Comparison of ENCODE assay signal across 8 cellular contexts in the genomic region with DNA sequence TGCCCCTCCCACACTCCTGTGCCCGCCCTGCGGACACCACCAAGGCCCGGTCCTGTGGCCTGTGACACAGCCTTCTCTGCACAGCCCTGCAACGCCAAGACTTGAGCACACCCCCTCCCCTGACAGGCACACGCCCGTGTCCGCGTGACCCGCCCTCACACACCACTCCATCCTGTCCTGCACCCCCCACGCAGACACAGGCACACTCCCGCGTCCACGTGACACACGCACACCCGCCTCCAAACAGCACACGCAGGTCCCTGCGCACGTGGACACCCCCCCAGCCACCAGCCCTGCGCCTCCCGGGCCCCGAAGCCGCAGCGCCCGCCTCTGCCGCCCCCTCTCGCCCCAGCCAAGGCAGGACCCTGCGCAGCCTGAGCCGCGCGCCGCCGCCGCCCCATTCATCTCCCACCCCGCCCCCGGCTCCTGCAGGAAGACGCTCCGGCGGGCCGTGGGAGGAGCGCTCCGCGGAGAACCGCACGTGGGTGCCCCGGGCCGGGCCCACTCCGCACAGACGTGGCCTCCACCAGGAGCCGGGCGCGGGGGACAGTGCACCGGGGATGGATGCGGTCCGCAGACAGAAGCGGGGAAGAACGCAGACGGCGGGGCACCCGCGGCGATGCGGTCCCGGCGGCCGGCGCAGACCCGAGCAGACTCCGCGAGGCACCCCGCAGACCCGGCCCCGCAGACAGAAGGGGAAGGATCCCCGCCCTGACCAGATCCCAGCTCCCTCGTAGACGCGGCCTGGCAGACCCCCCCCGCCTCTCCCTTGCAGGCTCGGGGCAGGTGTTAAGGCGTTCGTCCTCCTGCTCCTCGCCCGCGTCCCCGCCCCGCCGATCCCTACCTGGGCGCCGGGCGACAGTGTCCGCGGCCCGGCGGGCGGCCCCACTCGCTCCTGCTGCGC. TPM values are rescaled to one million over a fixed set of nuclear protein-coding genes. Genes with fewer than 3 reads are reported as not detected.
DNase-seq lines count a peak whose midpoint lies in the region; ATAC-seq and TF ChIP-seq lines count a peak whose summit lies in the region.

No MANE protein-coding gene starts in this region.

- no peak overlapping the region for H4K91ac ChIP-seq in trophoblast cell (ENCODE audit: low read depth, low read length)

- H4K20me1 ChIP-seq in SU-DHL-6 (ENCODE audit: low read depth, low read length) = no peaks in the 10 kb centered on the region

- no peaks in the 10 kb centered on the region for H3K9me3 Mint-ChIP-seq in activated naive CD8-positive, alpha-beta T cell treated with anti-CD3 and anti-CD28 coated beads for 36 hours
- H3K9me3 Mint-ChIP-seq in type B pancreatic cell = no peaks in the 10 kb centered on the region

- H3K4me1 ChIP-seq in cardiac muscle cell (ENCODE audit: low read depth) = peaks cover 22% of the 10 kb centered on the region
- peaks cover 4 to 14% of the 10 kb centered on the region in 2 experiments for H3K4me1 ChIP-seq in trophoblast cell (ENCODE audit: control insufficient read depth in 1 of 2, insufficient read depth in 2 of 2, low read length in 2 of 2)

- in situ Hi-C loops in ACHN (cut with HindIII; ENCODE audit: low pct_ligation_motif_present, low pct_unique_long_range_greater_than_20kb, low sequenced_read_pairs) = no loop called here

- H3K4me3 ChIP-seq in SU-DHL-6 (ENCODE audit: insufficient read depth, low read length, poor library complexity, severe bottlenecking) (peak overlapping the region; percentile 64), cardiac muscle cell (peak overlapping the region; percentile 88), trophoblast cell (ENCODE audit: low read depth, low read length) (peak overlapping the region; percentile 65)

- no peak overlapping the region for H2BK12ac ChIP-seq in trophoblast cell (ENCODE audit: low read length)

- H2BK5ac ChIP-seq in trophoblast cell (ENCODE audit: low read depth, low read length, poor library complexity) = no peak overlapping the region

- peak; percentile 16 for ATAC-seq in GM18907 (IDR thresholded peaks at IDR 0.05; ENCODE audit: unreplicated experiment)
- ATAC-seq in HG03520 (IDR thresholded peaks at IDR 0.05; ENCODE audit: unreplicated experiment) = peak; percentile 12

- H2AFZ ChIP-seq in SU-DHL-6 (ENCODE audit: low read depth, low read length, severe bottlenecking) (peak overlapping the region; percentile 51), trophoblast cell (ENCODE audit: insufficient read depth, low read length, poor library complexity) (peak overlapping the region; percentile 56)

- no peak overlapping the region for H3K18ac ChIP-seq in trophoblast cell (ENCODE audit: low read length)

- peak overlapping the region; percentile 80 for H3K4me3 Mint-ChIP-seq in activated naive CD8-positive, alpha-beta T cell treated with anti-CD3 and anti-CD28 coated beads for 36 hours
- peak overlapping the region; percentile 88 for H3K4me3 Mint-ChIP-seq in type B pancreatic cell

- no peaks in the 10 kb centered on the region for H3K27me3 Mint-ChIP-seq in activated naive CD8-positive, alpha-beta T cell treated with anti-CD3 and anti-CD28 coated beads for 36 hours
- peaks cover 16% of the 10 kb centered on the region for H3K27me3 Mint-ChIP-seq in type B pancreatic cell

- H3K27ac Mint-ChIP-seq in activated naive CD8-positive, alpha-beta T cell treated with anti-CD3 and anti-CD28 coated beads for 36 hours = peak overlapping the region; percentile 57
- no peak overlapping the region for H3K27ac Mint-ChIP-seq in type B pancreatic cell

- H3K79me2 ChIP-seq in SU-DHL-6 (ENCODE audit: insufficient read depth, low read length) (no peaks in the 10 kb centered on the region), trophoblast cell (ENCODE audit: control insufficient read depth, insufficient read depth, low read length, poor library complexity) (no peaks in the 10 kb centered on the region)

- DNase-seq in ACHN (peak; percentile 89), cardiac muscle cell (ENCODE audit: low read depth in 1 of 2, low spot score in 1 of 2) (peak; percentile 66 to 67), trophoblast cell (peak; percentile 44 to 62), type B pancreatic cell (ENCODE audit: extremely low spot score, unreplicated experiment) (no peak)
- DNase-seq in activated naive CD8-positive, alpha-beta T cell treated with anti-CD3 and anti-CD28 coated beads for 36 hours = peak; percentile 71

- peaks cover 30% of the 10 kb centered on the region for H3K4me1 Mint-ChIP-seq in activated naive CD8-positive, alpha-beta T cell treated with anti-CD3 and anti-CD28 coated beads for 36 hours
- peaks cover 39% of the 10 kb centered on the region for H3K4me1 Mint-ChIP-seq in type B pancreatic cell (ENCODE audit: unreplicated experiment)

- no peaks in the 10 kb centered on the region for H3K9me2 ChIP-seq in SU-DHL-6 (replicated peaks; ENCODE audit: insufficient read depth, low read length)

- no peaks in the 10 kb centered on the region for H3K36me3 ChIP-seq in SU-DHL-6 (ENCODE audit: low read length)
- H3K36me3 ChIP-seq in cardiac muscle cell = no peaks in the 10 kb centered on the region
- H3K36me3 ChIP-seq in trophoblast cell (ENCODE audit: control insufficient read depth in 1 of 2, insufficient read depth in 2 of 2, low read length in 2 of 2) = no peaks in the 10 kb centered on the region

- H3K14ac ChIP-seq in trophoblast cell (ENCODE audit: low read length) = no peak overlapping the region

- no CpG with 5 or more reads among the region's 96 CpGs for WGBS in trophoblast cell (ENCODE audit: extremely low coverage, insufficient coverage, insufficient read length)

- TF ChIP-seq CTCF in SU-DHL-6 (IDR thresholded peaks at IDR 0.05; ENCODE audit: insufficient read depth, low read length, poor library complexity, severe bottlenecking) = no peak
- no peak for TF ChIP-seq CTCF in cardiac muscle cell (IDR thresholded peaks at IDR 0.05; ENCODE audit: low read depth, low read length)
- TF ChIP-seq CTCF in type B pancreatic cell (conservative IDR thresholded peaks at IDR 0.05) = no peak

- H2BK120ac ChIP-seq in trophoblast cell (ENCODE audit: insufficient read depth, low read length, poor library complexity) = no peak overlapping the region

- H3K9me3 ChIP-seq in SU-DHL-6 (ENCODE audit: insufficient read depth, low read length) (no peaks in the 10 kb centered on the region), cardiac muscle cell (ENCODE audit: low read depth) (no peaks in the 10 kb centered on the region), trophoblast cell (ENCODE audit: insufficient read depth, low read depth, low read length) (peaks cover 5% of the 10 kb centered on the region)

- no peak overlapping the region for H3K4ac ChIP-seq in trophoblast cell (ENCODE audit: low read depth, low read length)

- H3K27ac ChIP-seq in SU-DHL-6 (ENCODE audit: low read depth, low read length) (no peak overlapping the region), cardiac muscle cell (no peak overlapping the region), trophoblast cell (ENCODE audit: low read depth, low read length) (no peak overlapping the region)

- H4K8ac ChIP-seq in trophoblast cell (ENCODE audit: low read depth, low read length) = no peak overlapping the region

- H3K27me3 ChIP-seq in SU-DHL-6 (ENCODE audit: low read length) (no peaks in the 10 kb centered on the region), cardiac muscle cell (peaks cover 8% of the 10 kb centered on the region), trophoblast cell (ENCODE audit: insufficient read depth, low read length) (peaks cover 16% of the 10 kb centered on the region)

- H3K36me3 Mint-ChIP-seq in activated naive CD8-positive, alpha-beta T cell treated with anti-CD3 and anti-CD28 coated beads for 36 hours = no peaks in the 10 kb centered on the region
- H3K36me3 Mint-ChIP-seq in type B pancreatic cell = no peaks in the 10 kb centered on the region

- H3K23ac ChIP-seq in trophoblast cell (ENCODE audit: low read length) = no peak overlapping the region

- no peak overlapping the region for H4K12ac ChIP-seq in trophoblast cell (ENCODE audit: low read depth, low read length)

- H3F3A ChIP-seq in SU-DHL-6 (ENCODE audit: insufficient read depth) = peaks cover 5% of the 10 kb centered on the region

- H2AK5ac ChIP-seq in trophoblast cell (ENCODE audit: low read length) = no peak overlapping the region

- H3K9ac ChIP-seq in SU-DHL-6 (ENCODE audit: low read length) (peak overlapping the region; percentile 55), trophoblast cell (ENCODE audit: low read length) (no peak overlapping the region)

- peaks cover 2% of the 10 kb centered on the region for H3K79me1 ChIP-seq in trophoblast cell (ENCODE audit: low read length)

- H3K4me2 ChIP-seq in SU-DHL-6 (ENCODE audit: low read depth, low read length, poor library complexity, severe bottlenecking) (peak overlapping the region; percentile 86), trophoblast cell (ENCODE audit: low read length) (peak overlapping the region; percentile 92)

RNA-seq across cellular contexts. Expression of a gene that starts 0.5 kb away (rescaled TPM):
- total RNA-seq in activated naive CD8-positive, alpha-beta T cell treated with anti-CD3 and anti-CD28 coated beads for 36 hours = 1 to 10 TPM; 4.8 to 5.0 TPM
- total RNA-seq in cardiac muscle cell (9.9 and 12.4 TPM in 2 replicates), type B pancreatic cell (ENCODE audit: low replicate concordance) (0.83 and 2.7 TPM in 2 replicates)
- polyA plus RNA-seq in cardiac muscle cell = 6.5 and 7.7 TPM in 2 replicates
- 0.82 and 0.90 TPM in 2 replicates for polyA plus RNA-seq in trophoblast cell (2013)

RNA-seq across cellular contexts. Expression of a gene that starts 23.9 kb away (rescaled TPM):
- total RNA-seq in activated naive CD8-positive, alpha-beta T cell treated with anti-CD3 and anti-CD28 coated beads for 36 hours = under 1 TPM; 0.45 to 0.54 TPM
- total RNA-seq in cardiac muscle cell (1.9 and 3.2 TPM in 2 replicates), type B pancreatic cell (ENCODE audit: low replicate concordance) (0.36 TPM in 1 of 2 replicates, not detected in the other)
- 1.8 and 3.6 TPM in 2 replicates for polyA plus RNA-seq in cardiac muscle cell
- not detected in 2 replicates for polyA plus RNA-seq in trophoblast cell (2013)

RNA-seq across cellular contexts. Expression of a gene that starts 46.3 kb away (rescaled TPM):
- total RNA-seq in activated naive CD8-positive, alpha-beta T cell treated with anti-CD3 and anti-CD28 coated beads for 36 hours = 10 to 100 TPM; 39.9 to 41.1 TPM
- total RNA-seq in cardiac muscle cell = 16.8 and 32.2 TPM in 2 replicates
- 27.0 and 59.0 TPM in 2 replicates for polyA plus RNA-seq in cardiac muscle cell
- 31.8 and 32.8 TPM in 2 replicates for polyA plus RNA-seq in trophoblast cell (2013)
- 54.9 and 58.2 TPM in 2 replicates for total RNA-seq in type B pancreatic cell (ENCODE audit: low replicate concordance)
